Comparison of ENCODE assay signal across 19 cellular contexts in genomic region chr13:59861676-59862075, GRCh38.
"Had no signal": no experiment of that assay in that cellular context is flagged by ENCODE, and none has a peak within 500 bp of the region (broad histone marks: within the 10 kb centered on the region; RNA-seq: fewer than 3 reads in every experiment).

No MANE protein-coding gene starts in this region.

- H3K27ac ChIP-seq: epithelial cell of prostate, left lung, upper lobe of left lung had no signal

- H3K4me3 Mint-ChIP-seq: activated CD8-positive, alpha-beta T cell treated with anti-CD3 and anti-CD28 coated beads, Interleukin-2, amount 10 ng/mL, durations not matched to agents 7 days and 5 days; activated naive CD4-positive, alpha-beta T cell treated with anti-CD3 and anti-CD28 coated beads, Interleukin-2, amount 50 U/mL, for 24 hours; brain; immature natural killer cell; natural killer cell had no signal

- H3K4me1 ChIP-seq: left lung, upper lobe of left lung had no signal

- H3K9me3 ChIP-seq: left lung, upper lobe of left lung had no signal

- H3K4me1 Mint-ChIP-seq: activated naive CD4-positive, alpha-beta T cell treated with anti-CD3 and anti-CD28 coated beads, Interleukin-2, amount 50 U/mL, for 24 hours; immature natural killer cell; natural killer cell had no signal

- H3K36me3 ChIP-seq: left lung, upper lobe of left lung had no signal

- H3K27me3 ChIP-seq: left lung, upper lobe of left lung had no signal

- ATAC-seq: activated CD8-positive, alpha-beta T cell treated with anti-CD3 and anti-CD28 coated beads, Interleukin-2, amount 10 ng/mL, durations not matched to agents 7 days and 5 days; left lung; natural killer cell; stimulated activated naive CD8-positive, alpha-beta T cell treated with anti-CD3 and anti-CD28 coated beads, Interleukin-15, Interleukin-2, amounts not matched to agents 100 U/mL and 50 U/mL, for 24 hours had no signal

- H3K27me3 Mint-ChIP-seq: activated naive CD4-positive, alpha-beta T cell treated with anti-CD3 and anti-CD28 coated beads, Interleukin-2, amount 50 U/mL, for 24 hours had no signal

- DNase-seq: activated CD4-positive, alpha-beta T cell treated with anti-CD3 and anti-CD28 coated beads for 1 hour; activated CD4-positive, alpha-beta T cell treated with anti-CD3 and anti-CD28 coated beads, Interleukin-2, amount 50 U/mL, for 1 hour; activated CD8-positive, alpha-beta T cell treated with anti-CD3 and anti-CD28 coated beads, Interleukin-2, amount 10 ng/mL, durations not matched to agents 7 days and 5 days; activated gamma-delta T cell treated with Interleukin-2 at 50 U/mL for 16 hours; aorta; caudate nucleus; immature natural killer cell; kidney glomerular epithelial cell; left lung; midbrain; natural killer cell; stimulated activated CD4-positive, alpha-beta T cell treated with anti-CD3 and anti-CD28 coated beads, Interleukin-4, amount 100 ng/mL, for 24 hours; stimulated activated naive CD8-positive, alpha-beta T cell treated with anti-CD3 and anti-CD28 coated beads, Interleukin-15, Interleukin-2, amounts not matched to agents 100 U/mL and 50 U/mL, for 24 hours; T-helper 1 cell; upper lobe of left lung had no signal

- H3K9me3 Mint-ChIP-seq: activated naive CD4-positive, alpha-beta T cell treated with anti-CD3 and anti-CD28 coated beads, Interleukin-2, amount 50 U/mL, for 24 hours; brain; immature natural killer cell had no signal

- H3K36me3 Mint-ChIP-seq: activated naive CD4-positive, alpha-beta T cell treated with anti-CD3 and anti-CD28 coated beads, Interleukin-2, amount 50 U/mL, for 24 hours; brain; natural killer cell had no signal

- H3K4me3 ChIP-seq: left lung, lung, upper lobe of left lung had no signal

- H3K27ac Mint-ChIP-seq: activated CD8-positive, alpha-beta T cell treated with anti-CD3 and anti-CD28 coated beads, Interleukin-2, amount 10 ng/mL, durations not matched to agents 7 days and 5 days; brain; immature natural killer cell; natural killer cell had no signal
